23 cellular contexts compared by ENCODE assay signal in genomic region chr9:99556998-99557397, GRCh38.
"Had no signal": no experiment of that assay in that cellular context is flagged by ENCODE, and none has a peak within 500 bp of the region (broad histone marks: within the 10 kb centered on the region; RNA-seq: fewer than 3 reads in every experiment).

No MANE protein-coding gene starts in this region.

- DNase-seq: effector memory CD8-positive, alpha-beta T cell; esophagus squamous epithelium; foreskin fibroblast; immature natural killer cell; kidney; left cardiac atrium; left ventricle myocardium inferior; lower lobe of right lung; natural killer cell; sigmoid colon; stimulated activated naive CD8-positive, alpha-beta T cell treated with anti-CD3 and anti-CD28 coated beads, Interleukin-15, Interleukin-2, amounts not matched to agents 100 U/mL and 50 U/mL, for 24 hours; thyroid gland; upper lobe of left lung had no signal

- H3K4me1 ChIP-seq: esophagus squamous epithelium, lower lobe of right lung, neural progenitor cell, right atrium auricular region, sigmoid colon, suprapubic skin, thyroid gland, upper lobe of left lung, vagina had no signal

- H3K4me2 ChIP-seq: neural progenitor cell had no signal

- H3K9ac ChIP-seq: neural progenitor cell had no signal

- H3K4me1 Mint-ChIP-seq: immature natural killer cell, memory B cell, mesothelial cell of epicardium, natural killer cell, neural progenitor cell had no signal

- H3K27me3 Mint-ChIP-seq: dendritic cell treated with granulocyte-macrophage colony-stimulating factor and Interleukin-4, amounts not matched to agents 40 ng/mL and 50 ng/mL, for 4 days had no signal

- H3K27ac Mint-ChIP-seq: dendritic cell treated with granulocyte-macrophage colony-stimulating factor and Interleukin-4, amounts not matched to agents 40 ng/mL and 50 ng/mL, for 4 days; effector memory CD8-positive, alpha-beta T cell; immature natural killer cell; memory B cell; mesothelial cell of epicardium; natural killer cell; neural progenitor cell had no signal

- H3K27ac ChIP-seq: epithelial cell of prostate, esophagus squamous epithelium, left ventricle myocardium inferior, lower lobe of right lung, neural progenitor cell, right atrium auricular region, sigmoid colon, skin epidermis, suprapubic skin, thyroid gland, upper lobe of left lung, vagina had no signal

- ATAC-seq: effector memory CD8-positive, alpha-beta T cell; left cardiac atrium; lower lobe of right lung; natural killer cell; stimulated activated naive CD8-positive, alpha-beta T cell treated with anti-CD3 and anti-CD28 coated beads, Interleukin-15, Interleukin-2, amounts not matched to agents 100 U/mL and 50 U/mL, for 24 hours had no signal

- H3K27me3 ChIP-seq: esophagus squamous epithelium, neural progenitor cell, right atrium auricular region, sigmoid colon, suprapubic skin, thyroid gland, upper lobe of left lung, vagina had no signal

- H3K4me3 ChIP-seq: esophagus squamous epithelium, left ventricle myocardium inferior, lower lobe of right lung, neural progenitor cell, right atrium auricular region, sigmoid colon, skin epidermis, suprapubic skin, thyroid gland, upper lobe of left lung, vagina had no signal

- H3K9me3 ChIP-seq: esophagus squamous epithelium, lower lobe of right lung, sigmoid colon, thyroid gland, upper lobe of left lung, vagina had no signal

- H3K36me3 ChIP-seq: esophagus squamous epithelium, left ventricle myocardium inferior, lower lobe of right lung, neural progenitor cell, right atrium auricular region, sigmoid colon, suprapubic skin, thyroid gland, upper lobe of left lung, vagina had no signal

- H3K4me3 Mint-ChIP-seq: dendritic cell treated with granulocyte-macrophage colony-stimulating factor and Interleukin-4, amounts not matched to agents 40 ng/mL and 50 ng/mL, for 4 days; effector memory CD8-positive, alpha-beta T cell; immature natural killer cell; memory B cell; mesothelial cell of epicardium; natural killer cell; neural progenitor cell had no signal

- FAIRE-seq: colon, kidney had no signal
